ENCODE assay signal across 24 cellular contexts in genomic region chr1:17525996-17526686, GRCh38. TPM values are rescaled to one million over a fixed set of nuclear protein-coding genes. Genes with fewer than 3 reads are reported as not detected.
DNase-seq lines count a peak whose midpoint lies in the region; ATAC-seq and TF ChIP-seq lines count a peak whose summit lies in the region.
"Had no signal": no experiment of that assay in that cellular context is flagged by ENCODE, and none has a peak within 500 bp of the region (broad histone marks: within the 10 kb centered on the region; RNA-seq: fewer than 3 reads in every experiment).

No MANE protein-coding gene starts in this region.

- no peaks in the 10 kb centered on the region for H3K36me3 Mint-ChIP-seq in activated CD4-positive, alpha-beta T cell treated with anti-CD3 and anti-CD28 coated beads, Interleukin-2, amount 10 ng/mL, durations not matched to agents 24 days and 14 days (ENCODE audit: low read depth)
- H3K36me3 Mint-ChIP-seq: activated CD4-positive, alpha-beta memory T cell treated with anti-CD3 and anti-CD28 coated beads for 36 hours; brain; immature natural killer cell; mesothelial cell of epicardium had no signal

- no peak for ATAC-seq in body of pancreas
- ATAC-seq in gastroesophageal sphincter = no peak
- no peak for ATAC-seq in GM19328 (IDR thresholded peaks at IDR 0.05; ENCODE audit: unreplicated experiment)
- no peak for ATAC-seq in GM21786 (IDR thresholded peaks at IDR 0.05; ENCODE audit: unreplicated experiment)
- ATAC-seq: activated naive CD8-positive, alpha-beta T cell treated with anti-CD3 and anti-CD28 coated beads, Interleukin-2, amount 50 U/mL, for 24 hours; left ventricle myocardium superior had no signal

- in situ Hi-C loops in GM23248 (cut with MboI) = no loop called here

- H3K4me3 ChIP-seq in GM23248 (no peak overlapping the region), body of pancreas (no peak overlapping the region), gastroesophageal sphincter (no peak overlapping the region), skin epidermis (no peak overlapping the region)

- TF ChIP-seq EP300 in gastroesophageal sphincter (IDR thresholded peaks at IDR 0.05) = no peak

- no peak overlapping the region for H3K27ac Mint-ChIP-seq in activated CD4-positive, alpha-beta T cell treated with anti-CD3 and anti-CD28 coated beads, Interleukin-2, amount 10 ng/mL, durations not matched to agents 24 days and 14 days
- H3K27ac Mint-ChIP-seq: activated CD4-positive, alpha-beta memory T cell treated with anti-CD3 and anti-CD28 coated beads for 36 hours; activated naive CD8-positive, alpha-beta T cell treated with anti-CD3 and anti-CD28 coated beads, Interleukin-2, amount 50 U/mL, for 24 hours; immature natural killer cell; progenitor cell of endocrine pancreas had no signal

- H3K4me1 ChIP-seq in GM23248 (ENCODE audit: insufficient read depth) = peaks cover 7% of the 10 kb centered on the region; the same call in 1 of the 2 replicates
- H3K4me1 ChIP-seq in body of pancreas = peaks cover 17% of the 10 kb centered on the region
- peaks cover 3 to 53% (median 7%) of the 10 kb centered on the region in 3 donors for H3K4me1 ChIP-seq in gastroesophageal sphincter

- DNase-seq in GM23248 (peak; percentile 44), body of pancreas (no peak), SHP77 treated with DMSO at 0.1 percent for 48 hours (lab: John Stamatoyannopoulos, UW) (no peak)
- DNase-seq in activated CD4-positive, alpha-beta T cell treated with anti-CD3 and anti-CD28 coated beads, Interleukin-2, amount 10 ng/mL, durations not matched to agents 24 days and 14 days = no peak
- DNase-seq: activated CD4-positive, alpha-beta memory T cell treated with anti-CD3 and anti-CD28 coated beads for 36 hours; activated gamma-delta T cell; activated naive CD8-positive, alpha-beta T cell treated with anti-CD3 and anti-CD28 coated beads, Interleukin-2, amount 50 U/mL, for 24 hours; EL; H7; immature natural killer cell; left ventricle myocardium superior; NCI-H146; NCI-H526 treated with DMSO at 0.1 percent for 48 hours; stimulated activated CD4-positive, alpha-beta T cell treated with anti-CD3 and anti-CD28 coated beads, Interleukin-2, amount 100 ng/mL, for 48 hours; stimulated activated naive CD4-positive, alpha-beta T cell treated with Interleukin-2 at 50 U/mL for 16 hours; trophoblast cell had no signal

- no peaks in the 10 kb centered on the region; the same call in 1 of the 2 replicates for H3K27me3 ChIP-seq in GM23248 (replicated peaks; ENCODE audit: insufficient read depth)
- H3K27me3 ChIP-seq in body of pancreas = no peaks in the 10 kb centered on the region
- no peaks in the 10 kb centered on the region for H3K27me3 ChIP-seq in gastroesophageal sphincter

- no peak overlapping the region for H3K27ac ChIP-seq in GM23248
- H3K27ac ChIP-seq in body of pancreas = peak overlapping the region in 3 of 4 donors; percentile 34 to 77 (median 74)
- peak overlapping the region; percentile 76 to 90 (median 86) for H3K27ac ChIP-seq in gastroesophageal sphincter
- peak overlapping the region in 15 of 21 experiments; percentile 2 to 83 (median 67) for H3K27ac ChIP-seq in skin epidermis

- WGBS in GM23248 (ENCODE audit: low coverage in 1 of 2, low lambda C conversion rate in 2 of 2, missing lambda C conversion rate in 2 of 2), 2 experiments = 60 to 64% methylated on average over 4 of the region's 4 CpGs
- WGBS in body of pancreas, 2 donors = 57 to 70% methylated on average over 4 of the region's 4 CpGs
- 30 to 33% methylated on average over 1 to 2 of the region's 4 CpGs for WGBS in gastroesophageal sphincter (ENCODE audit: low coverage in 1 of 2), 2 donors

- TF ChIP-seq POLR2A in body of pancreas (IDR thresholded peaks at IDR 0.05) (no peak), gastroesophageal sphincter (IDR thresholded peaks at IDR 0.05) (no peak)

- intact Hi-C loops in body of pancreas (cut with DNase I) = no loop called here
- intact Hi-C loops in activated CD4-positive, alpha-beta T cell treated with anti-CD3 and anti-CD28 coated beads, Interleukin-2, amount 10 ng/mL, durations not matched to agents 24 days and 14 days (cut with micrococcal nuclease) = no loop called here

- H3K79me2 ChIP-seq in GM23248 (ENCODE audit: insufficient read depth) = no peaks in the 10 kb centered on the region

- H3K27me3 Mint-ChIP-seq in activated CD4-positive, alpha-beta T cell treated with anti-CD3 and anti-CD28 coated beads, Interleukin-2, amount 10 ng/mL, durations not matched to agents 24 days and 14 days = peaks cover 5% of the 10 kb centered on the region
- H3K27me3 Mint-ChIP-seq: brain had no signal

- H3K36me3 ChIP-seq in GM23248 (ENCODE audit: low read depth) (no peaks in the 10 kb centered on the region), body of pancreas (replicated peaks in 1 of 2; ENCODE audit: insufficient read depth in 1 of 2, low read depth in 2 of 2) (no peaks in the 10 kb centered on the region), gastroesophageal sphincter (no peaks in the 10 kb centered on the region)

- 0 out of 2 replicates have a peak, but pooled peaks cover 6% of the 10 kb centered on the region for H3F3A ChIP-seq in GM23248 (ENCODE audit: insufficient read depth)

- no peaks in the 10 kb centered on the region for H3K9me2 ChIP-seq in GM23248 (ENCODE audit: insufficient read depth)

- H4K20me1 ChIP-seq in GM23248 (ENCODE audit: insufficient read depth) = no peaks in the 10 kb centered on the region

- no peak for TF ChIP-seq CTCF in body of pancreas (IDR thresholded peaks at IDR 0.05)
- TF ChIP-seq CTCF in gastroesophageal sphincter (IDR thresholded peaks at IDR 0.05) = no peak

- H3K4me2 ChIP-seq in GM23248 (ENCODE audit: unreplicated experiment) = no peak overlapping the region

- no peak overlapping the region for H3K9ac ChIP-seq in GM23248

- no peaks in the 10 kb centered on the region for H3K9me3 ChIP-seq in GM23248 (ENCODE audit: low read depth)
- no peaks in the 10 kb centered on the region for H3K9me3 ChIP-seq in body of pancreas
- H3K9me3 ChIP-seq in gastroesophageal sphincter = no peaks in the 10 kb centered on the region

- H3K4me3 Mint-ChIP-seq in activated CD4-positive, alpha-beta T cell treated with anti-CD3 and anti-CD28 coated beads, Interleukin-2, amount 10 ng/mL, durations not matched to agents 24 days and 14 days = no peak overlapping the region
- H3K4me3 Mint-ChIP-seq: activated CD4-positive, alpha-beta memory T cell treated with anti-CD3 and anti-CD28 coated beads for 36 hours; activated naive CD8-positive, alpha-beta T cell treated with anti-CD3 and anti-CD28 coated beads, Interleukin-2, amount 50 U/mL, for 24 hours; brain; immature natural killer cell; mesothelial cell of epicardium; neural crest cell had no signal

- H3K4me1 Mint-ChIP-seq in activated CD4-positive, alpha-beta T cell treated with anti-CD3 and anti-CD28 coated beads, Interleukin-2, amount 10 ng/mL, durations not matched to agents 24 days and 14 days = no peaks in the 10 kb centered on the region
- H3K4me1 Mint-ChIP-seq: activated naive CD8-positive, alpha-beta T cell treated with anti-CD3 and anti-CD28 coated beads, Interleukin-2, amount 50 U/mL, for 24 hours; immature natural killer cell had no signal

- H2AFZ ChIP-seq in GM23248 = no peak overlapping the region

- no peaks in the 10 kb centered on the region for H3K9me3 Mint-ChIP-seq in activated CD4-positive, alpha-beta T cell treated with anti-CD3 and anti-CD28 coated beads, Interleukin-2, amount 10 ng/mL, durations not matched to agents 24 days and 14 days
- H3K9me3 Mint-ChIP-seq: activated CD4-positive, alpha-beta memory T cell treated with anti-CD3 and anti-CD28 coated beads for 36 hours; activated naive CD8-positive, alpha-beta T cell treated with anti-CD3 and anti-CD28 coated beads, Interleukin-2, amount 50 U/mL, for 24 hours; mesothelial cell of epicardium; neural crest cell had no signal

RNA-seq across cellular contexts. Expression of gene ARHGEF10L, which starts 13.4 kb away (rescaled TPM):
- total RNA-seq in GM23248 (2014; rRNA removed; shearing (Covaris generic)) = 16.1 and 19.3 TPM in 2 replicates
- polyA plus RNA-seq in GM23248 (2016; fragmentation: Nextera tagmentation; extraction: Ambion mirVana) = 6.0 TPM in 2 replicates
- total RNA-seq in body of pancreas = 10 to 100 TPM; 81.4 to 93.1 TPM
- total RNA-seq in gastroesophageal sphincter = 10 to 100 TPM; 50.9 to 97.0 (median 80.3) TPM
- total RNA-seq in activated CD4-positive, alpha-beta T cell treated with anti-CD3 and anti-CD28 coated beads, Interleukin-2, amount 10 ng/mL, durations not matched to agents 24 days and 14 days = not detected in 2 replicates
- total RNA-seq: activated CD4-positive, alpha-beta memory T cell treated with anti-CD3 and anti-CD28 coated beads for 36 hours had no signal

Comparison
In these comparisons a context has a peak if more than half of its experiments do, and no peak if none do; other contexts are left out.
1. RNA of gene ARHGEF10L, which starts 13.4 kb away (total RNA-seq): 81.4 to 93.1 TPM in body of pancreas, 50.9 to 97.0 TPM in gastroesophageal sphincter and 16.1 to 19.3 TPM in GM23248; not detected in activated CD4-positive, alpha-beta T cell treated with anti-CD3 and anti-CD28 coated beads, Interleukin-2, amount 10 ng/mL, durations not matched to agents 24 days and 14 days; every median in the first group is over 10 times any median in the second.